Comparison of ENCODE assay signal across 11 cellular contexts in genomic region chr17:39144414-39144813, GRCh38. TPM values are rescaled to one million over a fixed set of nuclear protein-coding genes. Genes with fewer than 3 reads are reported as not detected.
A peak's percentile ranks its signal among the peaks of the same experiment; 100 is the strongest.
DNase-seq lines count a peak whose midpoint lies in the region; ATAC-seq and TF ChIP-seq lines count a peak whose summit lies in the region.
"Had no signal": no experiment of that assay in that cellular context is flagged by ENCODE, and none has a peak within 500 bp of the region (broad histone marks: within the 10 kb centered on the region; RNA-seq: fewer than 3 reads in every experiment).

No MANE protein-coding gene starts in this region.

- H3K27ac ChIP-seq in vagina, result peak overlapping the region; percentile 22
- H3K27ac ChIP-seq in endodermal cell (ENCODE audit: low read depth, low read length), result no peak overlapping the region

- peaks cover 3% of the 10 kb centered on the region for H3K9me3 Mint-ChIP-seq in endodermal cell
- H3K9me3 Mint-ChIP-seq: activated T-helper 17 cell treated with anti-CD3 and anti-CD28 coated beads, Interleukin-2, amount 50 U/mL, for 72 hours; memory B cell had no signal

- peaks cover 29% of the 10 kb centered on the region for H3K4me1 ChIP-seq in vagina
- H3K4me1 ChIP-seq in endodermal cell (ENCODE audit: control insufficient read depth, insufficient read depth, low read length), result no peaks in the 10 kb centered on the region

- H3K27me3 ChIP-seq in vagina (no peaks in the 10 kb centered on the region), endodermal cell (ENCODE audit: control insufficient read depth, insufficient read depth, low read length, poor library complexity, severe bottlenecking) (peaks cover 7% of the 10 kb centered on the region)

- H3K27me3 Mint-ChIP-seq in endodermal cell (ENCODE audit: insufficient read depth), result peaks cover 16% of the 10 kb centered on the region
- H3K27me3 Mint-ChIP-seq: activated T-helper 17 cell treated with anti-CD3 and anti-CD28 coated beads, Interleukin-2, amount 50 U/mL, for 72 hours; stimulated activated naive CD8-positive, alpha-beta T cell treated with anti-CD3 and anti-CD28 coated beads, Interleukin-15, amount 100 ng/mL, for 72 hours had no signal

- TF ChIP-seq POLR2A in vagina (IDR thresholded peaks at IDR 0.05), result no peak

- ATAC-seq in left colon, result peak; percentile 83
- no peak for ATAC-seq in stimulated activated naive CD8-positive, alpha-beta T cell treated with anti-CD3 and anti-CD28 coated beads, Interleukin-15, Interleukin-2, amounts not matched to agents 100 U/mL and 50 U/mL, for 24 hours
- ATAC-seq in HG02798 (IDR thresholded peaks at IDR 0.05; ENCODE audit: poor library complexity, unreplicated experiment), result no peak
- ATAC-seq: activated T-helper 17 cell treated with anti-CD3 and anti-CD28 coated beads, Interleukin-2, amount 50 U/mL, for 72 hours had no signal

- no peak overlapping the region for H3K27ac Mint-ChIP-seq in endodermal cell
- H3K27ac Mint-ChIP-seq: activated T-helper 17 cell treated with anti-CD3 and anti-CD28 coated beads, Interleukin-2, amount 50 U/mL, for 72 hours; memory B cell; stimulated activated naive CD8-positive, alpha-beta T cell treated with anti-CD3 and anti-CD28 coated beads, Interleukin-15, amount 100 ng/mL, for 72 hours had no signal

- no peaks in the 10 kb centered on the region for H3K36me3 Mint-ChIP-seq in endodermal cell (ENCODE audit: low read depth)
- H3K36me3 Mint-ChIP-seq: memory B cell had no signal

- no peak for TF ChIP-seq CTCF in vagina (IDR thresholded peaks at IDR 0.05)
- no peak for TF ChIP-seq CTCF in endodermal cell (conservative IDR thresholded peaks at IDR 0.05)

- H3K4me3 Mint-ChIP-seq in endodermal cell, result no peak overlapping the region
- H3K4me3 Mint-ChIP-seq: activated T-helper 17 cell treated with anti-CD3 and anti-CD28 coated beads, Interleukin-2, amount 50 U/mL, for 72 hours; memory B cell; stimulated activated naive CD8-positive, alpha-beta T cell treated with anti-CD3 and anti-CD28 coated beads, Interleukin-15, amount 100 ng/mL, for 72 hours had no signal

- 85 to 91% methylated on average over 6 to 9 of the region's 9 CpGs for WGBS in endodermal cell (ENCODE audit: insufficient coverage in 1 of 2, insufficient read length in 1 of 2), 2 experiments

- H3K9ac ChIP-seq in endodermal cell (ENCODE audit: extremely low read depth, low read length, poor library complexity, severe bottlenecking), result no peak overlapping the region

- H3K4me3 ChIP-seq in vagina (no peak overlapping the region), endodermal cell (ENCODE audit: low read length) (no peak overlapping the region)

- H3K36me3 ChIP-seq in vagina (no peaks in the 10 kb centered on the region), endodermal cell (ENCODE audit: control insufficient read depth, insufficient read depth, low read length) (no peaks in the 10 kb centered on the region)

- intact Hi-C loops in left colon (cut with DNase I, micrococcal nuclease) (no loop called here), vagina (cut with DNase I) (no loop called here)

- H3K4me1 Mint-ChIP-seq in endodermal cell, result no peaks in the 10 kb centered on the region
- H3K4me1 Mint-ChIP-seq: activated T-helper 17 cell treated with anti-CD3 and anti-CD28 coated beads, Interleukin-2, amount 50 U/mL, for 72 hours; memory B cell had no signal

- H3K9me3 ChIP-seq in vagina (no peaks in the 10 kb centered on the region), endodermal cell (ENCODE audit: control insufficient read depth, low read length) (peaks cover 5% of the 10 kb centered on the region)

- DNase-seq in NCI-H2081 (lab: John Stamatoyannopoulos, UW) (peak; percentile 10 to 64), NCI-H2081 treated with DMSO at 0.1 percent for 48 hours (lab: John Stamatoyannopoulos, UW) (no peak), astrocyte of the hippocampus (ENCODE audit: low read depth, low spot score) (peak; percentile 72), left colon (peak; percentile 60 to 84), vagina (ENCODE audit: extremely low spot score in 2 of 2) (peak in 1 of 2 donors; percentile 95), endodermal cell (no peak)
- DNase-seq in stimulated activated naive CD8-positive, alpha-beta T cell treated with anti-CD3 and anti-CD28 coated beads, Interleukin-15, Interleukin-2, amounts not matched to agents 100 U/mL and 50 U/mL, for 24 hours, result no peak
- DNase-seq: stimulated activated naive CD8-positive, alpha-beta T cell treated with anti-CD3 and anti-CD28 coated beads, Interleukin-15, amount 100 ng/mL, for 72 hours had no signal

RNA-seq across cellular contexts. Expression of gene PLXDC1, which starts 7.0 kb away (rescaled TPM):
- 1 to 10 TPM; 2.3 to 5.0 TPM for total RNA-seq in left colon
- 6.6 TPM for total RNA-seq in vagina
- total RNA-seq in endodermal cell, result 1 to 10 TPM; 9.0 TPM
- polyA plus RNA-seq in endodermal cell (2013, experiment 1 of 2), result 2.3 TPM
- polyA plus RNA-seq in endodermal cell (2013, experiment 2 of 2), result 1.4 TPM

RNA-seq across cellular contexts. Expression of gene ARL5C, which starts 21.5 kb away (rescaled TPM):
- under 1 TPM in 1 of 2 donors, not detected in 1; 0.56 TPM for total RNA-seq in left colon
- not detected for total RNA-seq in vagina
- total RNA-seq in endodermal cell, result not detected
- not detected for polyA plus RNA-seq in endodermal cell (2013, experiment 1 of 2)
- not detected for polyA plus RNA-seq in endodermal cell (2013, experiment 2 of 2)
- total RNA-seq: activated T-helper 17 cell treated with anti-CD3 and anti-CD28 coated beads, Interleukin-2, amount 50 U/mL, for 72 hours had no signal

RNA-seq across cellular contexts. Expression of gene CACNB1, which starts 53.1 kb away (rescaled TPM):
- total RNA-seq in left colon, result 10 to 100 TPM; 12.7 to 16.1 TPM
- total RNA-seq in vagina, result 8.3 TPM
- 10 to 100 TPM; 12.2 to 13.2 TPM for total RNA-seq in endodermal cell
- polyA plus RNA-seq in endodermal cell (2013, experiment 1 of 2), result 15.9 TPM
- polyA plus RNA-seq in endodermal cell (2013, experiment 2 of 2), result 12.4 TPM

RNA-seq across cellular contexts. Expression of gene RPL19, which starts 55.7 kb away (rescaled TPM):
- total RNA-seq in left colon (1,000 to 10,000 TPM; 1,376 to 1,435 TPM), vagina (2,758 TPM), endodermal cell (1,000 to 10,000 TPM; 1,782 to 1,829 TPM)
- polyA plus RNA-seq in endodermal cell (2013, experiment 1 of 2), result 2,533 TPM
- polyA plus RNA-seq in endodermal cell (2013, experiment 2 of 2), result 2,401 TPM

Comparison
In these comparisons a context has a peak if more than half of its experiments do, and no peak if none do; other contexts are left out.
1. DNase-seq: peak in NCI-H2081 (2 of 2), astrocyte of the hippocampus (single experiment) and left colon (2 of 2); none in NCI-H2081 treated with DMSO at 0.1 percent for 48 hours (single experiment), stimulated activated naive CD8-positive, alpha-beta T cell treated with anti-CD3 and anti-CD28 coated beads, Interleukin-15, Interleukin-2, amounts not matched to agents 100 U/mL and 50 U/mL, for 24 hours (single experiment) and endodermal cell (single experiment).